8 cellular contexts compared by ENCODE assay signal in genomic region chr3:155805204-155805801, GRCh38. TPM values are rescaled to one million over a fixed set of nuclear protein-coding genes. Genes with fewer than 3 reads are reported as not detected.
A peak's percentile ranks its signal among the peaks of the same experiment; 100 is the strongest.
DNase-seq lines count a peak whose midpoint lies in the region; ATAC-seq and TF ChIP-seq lines count a peak whose summit lies in the region.

No MANE protein-coding gene starts in this region.

- H3K36me3 ChIP-seq in HUES48 (ENCODE audit: control insufficient read depth, insufficient read depth, low read length) (no peaks in the 10 kb centered on the region), ovary (no peaks in the 10 kb centered on the region)

- POLR2A ChIA-PET in activated CD4-positive, alpha-beta T cell treated with anti-CD3 and anti-CD28 coated beads for 36 hours (lab: Charles Lee): interaction anchor here (0.6 to 2.6 kb wide), 5 partner anchors 48 to 68 kb away, joined by 3 to 19 read pairs (median 5); partner anchors contain the start of genes GMPS and PLCH1

- H3K4me3 Mint-ChIP-seq in activated CD4-positive, alpha-beta T cell treated with anti-CD3 and anti-CD28 coated beads for 36 hours: peak overlapping the region; percentile 81

- CTCF ChIA-PET in activated CD4-positive, alpha-beta T cell treated with anti-CD3 and anti-CD28 coated beads for 36 hours (lab: Charles Lee): interaction anchor here (0.5 to 2.8 kb wide), 41 partner anchors 9 to 739 kb away, joined by 3 to 19 read pairs (median 5); partner anchors contain the start of genes GMPS and SLC33A1

- peaks cover 11% of the 10 kb centered on the region for H3K36me3 Mint-ChIP-seq in activated CD4-positive, alpha-beta T cell treated with anti-CD3 and anti-CD28 coated beads for 36 hours (ENCODE audit: low read depth)

- ATAC-seq in activated CD4-positive, alpha-beta T cell treated with anti-CD3 and anti-CD28 coated beads for 36 hours: peak; percentile 28

- H3K4me1 ChIP-seq in HUES48 (ENCODE audit: control insufficient read depth, insufficient read depth, low read length) (no peaks in the 10 kb centered on the region), ovary (ENCODE audit: insufficient read depth) (no peaks in the 10 kb centered on the region)

- H3K27me3 Mint-ChIP-seq in activated CD4-positive, alpha-beta T cell treated with anti-CD3 and anti-CD28 coated beads for 36 hours: peaks cover 6% of the 10 kb centered on the region

- H3K27me3 ChIP-seq in HUES48 (ENCODE audit: control insufficient read depth, insufficient read depth, low read length) (no peaks in the 10 kb centered on the region), ovary (no peaks in the 10 kb centered on the region)

- 0 out of 2 replicates have a peak overlapping the region, but pooled peaks have one; percentile 88 for H3K9ac ChIP-seq in HUES48 (ENCODE audit: low read depth, low read length)

- H3K27ac ChIP-seq in HUES48 (ENCODE audit: low read depth, low read length): no peak overlapping the region
- H3K27ac ChIP-seq in ovary: peak overlapping the region in 1 of 2 donors; percentile 79

- peak overlapping the region; percentile 84 for H3K27ac Mint-ChIP-seq in activated CD4-positive, alpha-beta T cell treated with anti-CD3 and anti-CD28 coated beads for 36 hours

- DNase-seq in stimulated activated naive CD4-positive, alpha-beta T cell treated with Interleukin-2 at 50 U/mL for 16 hours (lab: John Stamatoyannopoulos, UW): peak; percentile 28
- DNase-seq in stimulated activated naive CD4-positive, alpha-beta T cell (lab: John Stamatoyannopoulos, UW): no peak
- DNase-seq in activated CD4-positive, alpha-beta T cell treated with anti-CD3 and anti-CD28 coated beads for 36 hours: peak; percentile 54
- peak; percentile 5 for DNase-seq in fibroblast of villous mesenchyme (ENCODE audit: low read depth)
- peak in 3 of 5 donors; percentile 28 to 45 (median 45) for DNase-seq in ovary
- DNase-seq in HCEC 1CT: no peak
- no peak for DNase-seq in GM03348 (ENCODE audit: low spot score)

- 32 to 52% (median 36%) methylated on average over 15 of the region's 15 CpGs for WGBS in ovary, 3 donors

- H3K9me3 ChIP-seq in HUES48 (ENCODE audit: control insufficient read depth, insufficient read depth, low read length) (no peaks in the 10 kb centered on the region), ovary (no peaks in the 10 kb centered on the region)

- peak overlapping the region; percentile 88 for H3K4me3 ChIP-seq in HUES48 (ENCODE audit: low read depth, low read length)
- peak overlapping the region; percentile 78 for H3K4me3 ChIP-seq in fibroblast of villous mesenchyme (ENCODE audit: low read depth, low read length)
- H3K4me3 ChIP-seq in ovary: peak overlapping the region; percentile 91

- no peak for TF ChIP-seq POLR2A in ovary (IDR thresholded peaks at IDR 0.05)

- TF ChIP-seq EP300 in ovary (IDR thresholded peaks at IDR 0.05): no peak

- H3K4me1 Mint-ChIP-seq in activated CD4-positive, alpha-beta T cell treated with anti-CD3 and anti-CD28 coated beads for 36 hours: peaks cover 10% of the 10 kb centered on the region

- no peaks in the 10 kb centered on the region for H3K9me3 Mint-ChIP-seq in activated CD4-positive, alpha-beta T cell treated with anti-CD3 and anti-CD28 coated beads for 36 hours (ENCODE audit: low read depth)

- TF ChIP-seq CTCF in fibroblast of villous mesenchyme (IDR thresholded peaks at IDR 0.05; ENCODE audit: insufficient read depth, low read depth, low read length) (no peak), ovary (IDR thresholded peaks at IDR 0.05) (no peak)

- intact Hi-C loops in activated CD4-positive, alpha-beta T cell treated with anti-CD3 and anti-CD28 coated beads for 36 hours (cut with DNase I, micrococcal nuclease): no loop called here
- intact Hi-C loops in ovary (cut with DNase I): loop anchor here in 2 of 4 donors (5.0 kb wide), 2 partner anchors 47 to 67 kb away; partner anchors contain the start of genes GMPS (in 1 of the 2) and SLC33A1 (in 1 of the 2)

RNA-seq across cellular contexts. Expression of gene C3orf33, which starts 0.8 kb away (rescaled TPM):
- 1 to 10 TPM; 1.5 to 1.6 TPM for total RNA-seq in activated CD4-positive, alpha-beta T cell treated with anti-CD3 and anti-CD28 coated beads for 36 hours
- total RNA-seq in fibroblast of villous mesenchyme: 4.5 and 7.8 TPM in 2 replicates
- total RNA-seq in ovary: 1 to 10 TPM; 4.5 to 7.6 (median 6.3) TPM
- 1 to 10 TPM; 4.5 to 6.4 TPM for polyA plus RNA-seq in ovary

RNA-seq across cellular contexts. Expression of gene SLC33A1, which starts 48.9 kb away (rescaled TPM):
- total RNA-seq in activated CD4-positive, alpha-beta T cell treated with anti-CD3 and anti-CD28 coated beads for 36 hours: 10 to 100 TPM; 19.2 to 19.9 TPM
- 46.7 and 57.0 TPM in 2 replicates for total RNA-seq in fibroblast of villous mesenchyme
- 10 to 100 TPM; 18.4 to 35.4 (median 26.6) TPM for total RNA-seq in ovary
- 10 to 100 TPM; 10.9 to 23.7 TPM for polyA plus RNA-seq in ovary

Comparison
In these comparisons a context has a peak if more than half of its experiments do, and no peak if none do; other contexts are left out.
1. DNase-seq: peak in stimulated activated naive CD4-positive, alpha-beta T cell treated with Interleukin-2 at 50 U/mL for 16 hours (single experiment), activated CD4-positive, alpha-beta T cell treated with anti-CD3 and anti-CD28 coated beads for 36 hours (single experiment), fibroblast of villous mesenchyme (single experiment) and ovary (3 of 5); none in stimulated activated naive CD4-positive, alpha-beta T cell (0 of 6), HCEC 1CT (single experiment) and GM03348 (single experiment).
2. Peak in every context shown above with its lines, with median percentiles within 50 percentile points of each other: H3K4me3 ChIP-seq.